1 cellular context compared by ENCODE assay signal in genomic region chr4:163550869-163551267, GRCh38.
TF ChIP-seq lines count a peak whose summit lies in the region.

No MANE protein-coding gene starts in this region.

TF ChIP-seq in GM23338, 12 proteins besides CTCF, POLR2A, EP300 and RAD21:
- TF ChIP-seq ZNF462 (CRISPR knock-in tag; IDR thresholded peaks at IDR 0.05) (no peak), POLR2AphosphoS5 (IDR thresholded peaks at IDR 0.05; ENCODE audit: low read depth) (no peak), REST (IDR thresholded peaks at IDR 0.05; ENCODE audit: unreplicated experiment) (no peak), ZNF114 (CRISPR knock-in tag; IDR thresholded peaks at IDR 0.05) (no peak), ZNF331 (CRISPR knock-in tag; IDR thresholded peaks at IDR 0.05; ENCODE audit: low read depth) (no peak), STAT1 (IDR thresholded peaks at IDR 0.05; ENCODE audit: unreplicated experiment) (no peak), NANOG (IDR thresholded peaks at IDR 0.05; ENCODE audit: borderline replicate concordance) (no peak), ETS1 (IDR thresholded peaks at IDR 0.05) (no peak), EZH2 (IDR thresholded peaks at IDR 0.05; ENCODE audit: low read depth, unreplicated experiment) (no peak), EZH2phosphoT487 (IDR thresholded peaks at IDR 0.05; ENCODE audit: unreplicated experiment) (no peak), JUNB (IDR thresholded peaks at IDR 0.05; ENCODE audit: unreplicated experiment) (no peak)
